ENCODE assay signal across 13 cellular contexts in genomic region chr9:110095776-110096175, GRCh38.
DNase-seq lines count a peak whose midpoint lies in the region; TF ChIP-seq lines count a peak whose summit lies in the region.
"Had no signal": no experiment of that assay in that cellular context is flagged by ENCODE, and none has a peak within 500 bp of the region (broad histone marks: within the 10 kb centered on the region; RNA-seq: fewer than 3 reads in every experiment).

No MANE protein-coding gene starts in this region.

- no peaks in the 10 kb centered on the region for H3K27me3 Mint-ChIP-seq in neural crest cell (ENCODE audit: low read depth)
- H3K27me3 Mint-ChIP-seq: activated naive CD4-positive, alpha-beta T cell treated with anti-CD3 and anti-CD28 coated beads, Interleukin-2, amount 10 ng/mL, durations not matched to agents 7 days and 5 days had no signal

- peaks cover 2% of the 10 kb centered on the region for H3K36me3 Mint-ChIP-seq in neural crest cell (ENCODE audit: low read depth)
- H3K36me3 Mint-ChIP-seq: activated CD8-positive, alpha-beta memory T cell treated with anti-CD3 and anti-CD28 coated beads, Interleukin-2, amount 10 ng/mL, durations not matched to agents 7 days and 5 days had no signal

- peak overlapping the region; percentile 58 for H3K27ac Mint-ChIP-seq in neural crest cell (ENCODE audit: unreplicated experiment)
- H3K27ac Mint-ChIP-seq: activated CD8-positive, alpha-beta memory T cell treated with anti-CD3 and anti-CD28 coated beads, Interleukin-2, amount 10 ng/mL, durations not matched to agents 7 days and 5 days; activated naive CD4-positive, alpha-beta T cell treated with anti-CD3 and anti-CD28 coated beads, Interleukin-2, amount 10 ng/mL, durations not matched to agents 7 days and 5 days had no signal

- TF ChIP-seq CTCF in neural crest cell (conservative IDR thresholded peaks at IDR 0.05): no peak

- no peak overlapping the region for H3K4me3 Mint-ChIP-seq in neural crest cell
- H3K4me3 Mint-ChIP-seq: activated CD8-positive, alpha-beta memory T cell treated with anti-CD3 and anti-CD28 coated beads, Interleukin-2, amount 10 ng/mL, durations not matched to agents 7 days and 5 days; activated naive CD4-positive, alpha-beta T cell treated with anti-CD3 and anti-CD28 coated beads, Interleukin-2, amount 10 ng/mL, durations not matched to agents 7 days and 5 days had no signal

- peaks cover 70% of the 10 kb centered on the region for H3K4me1 Mint-ChIP-seq in neural crest cell
- H3K4me1 Mint-ChIP-seq: activated CD8-positive, alpha-beta memory T cell treated with anti-CD3 and anti-CD28 coated beads, Interleukin-2, amount 10 ng/mL, durations not matched to agents 7 days and 5 days had no signal

- peak; percentile 56 for DNase-seq in ELR (ENCODE audit: low read depth)
- peak; percentile 16 for DNase-seq in OCI-M1 (lab: John Stamatoyannopoulos, UW)
- DNase-seq in fibroblast of gingiva (ENCODE audit: low read depth): peak; percentile 69
- no peak for DNase-seq in neural crest cell (ENCODE audit: low read depth, low spot score)
- no peak for DNase-seq in NCI-H1436 (lab: John Stamatoyannopoulos, UW)
- DNase-seq in NCI-H2029 (lab: John Stamatoyannopoulos, UW): no peak
- DNase-seq in activated CD4-positive, alpha-beta T cell treated with anti-CD3 and anti-CD28 coated beads, Interleukin-2, amount 50 U/mL, for 1 hour: no peak
- no peak for DNase-seq in stimulated activated CD8-positive, alpha-beta memory T cell treated with anti-CD3 and anti-CD28 coated beads, Interleukin-4, amount 100 ng/mL, for 48 hours
- DNase-seq: activated CD8-positive, alpha-beta memory T cell treated with anti-CD3 and anti-CD28 coated beads, Interleukin-2, amount 10 ng/mL, durations not matched to agents 7 days and 5 days; activated naive CD4-positive, alpha-beta T cell treated with anti-CD3 and anti-CD28 coated beads, Interleukin-2, amount 10 ng/mL, durations not matched to agents 7 days and 5 days; Karpas-422; NK-92 treated with Interleukin-12 subunit alpha and Interleukin-12 subunit beta, amount 100 ng/mL, for 24 hours; SK-N-SH had no signal

- H3K9me3 Mint-ChIP-seq in neural crest cell: no peaks in the 10 kb centered on the region
- H3K9me3 Mint-ChIP-seq: activated naive CD4-positive, alpha-beta T cell treated with anti-CD3 and anti-CD28 coated beads, Interleukin-2, amount 10 ng/mL, durations not matched to agents 7 days and 5 days had no signal

Comparison
In these comparisons a context has a peak if more than half of its experiments do, and no peak if none do; other contexts are left out.
1. DNase-seq: peak in ELR (single experiment), OCI-M1 (single experiment) and fibroblast of gingiva (single experiment); none in neural crest cell (single experiment), NCI-H1436 (single experiment), NCI-H2029 (single experiment), activated CD4-positive, alpha-beta T cell treated with anti-CD3 and anti-CD28 coated beads, Interleukin-2, amount 50 U/mL, for 1 hour (single experiment) and stimulated activated CD8-positive, alpha-beta memory T cell treated with anti-CD3 and anti-CD28 coated beads, Interleukin-4, amount 100 ng/mL, for 48 hours (single experiment).